9 cellular contexts compared by ENCODE assay signal in genomic region chr1:205458777-205459566, GRCh38. TPM values are rescaled to one million over a fixed set of nuclear protein-coding genes. Genes with fewer than 3 reads are reported as not detected.
DNase-seq lines count a peak whose midpoint lies in the region; ATAC-seq and TF ChIP-seq lines count a peak whose summit lies in the region.
"Had no signal": no experiment of that assay in that cellular context is flagged by ENCODE, and none has a peak within 500 bp of the region (broad histone marks: within the 10 kb centered on the region; RNA-seq: fewer than 3 reads in every experiment).

No MANE protein-coding gene starts in this region.

- H3K9ac ChIP-seq in IMR-90 (ENCODE audit: low read depth, low read length) = no peak overlapping the region

- H3K56ac ChIP-seq in IMR-90 (ENCODE audit: extremely low read depth, insufficient read depth, low read length) = no peak overlapping the region

- ATAC-seq in IMR-90 (ENCODE audit: low read depth) (peak; percentile 80), GM19397 (IDR thresholded peaks at IDR 0.05; ENCODE audit: unreplicated experiment) (no peak)

- no peak overlapping the region for H3K23ac ChIP-seq in IMR-90 (ENCODE audit: low read depth, low read length)

- no peak overlapping the region for H4K91ac ChIP-seq in IMR-90 (ENCODE audit: insufficient read depth, low read depth, low read length)

- peaks cover 30% of the 10 kb centered on the region for H3K27me3 ChIP-seq in CD4-positive, alpha-beta memory T cell (ENCODE audit: insufficient read depth, low read length)
- H3K27me3 ChIP-seq in IMR-90 (ENCODE audit: control insufficient read depth, insufficient read depth, low read length) = peaks cover 59% of the 10 kb centered on the region

- H2AK9ac ChIP-seq in IMR-90 (replicated peaks; ENCODE audit: low read depth, low read length, poor library complexity) = no peak overlapping the region

- no peaks in the 10 kb centered on the region for H3K36me3 ChIP-seq in CD4-positive, alpha-beta memory T cell (ENCODE audit: insufficient read depth, low read length)
- no peaks in the 10 kb centered on the region for H3K36me3 ChIP-seq in IMR-90 (ENCODE audit: control insufficient read depth, insufficient read depth, low read length)
- H3K36me3 ChIP-seq: SJSA1 had no signal

- no peak overlapping the region for H2BK120ac ChIP-seq in IMR-90 (ENCODE audit: low read depth, low read length)

- H2BK5ac ChIP-seq in IMR-90 (ENCODE audit: low read depth, low read length, poor library complexity, severe bottlenecking) = no peak overlapping the region

- H3K4ac ChIP-seq in IMR-90 (ENCODE audit: low read depth, low read length) = no peak overlapping the region

- no peak overlapping the region for H4K8ac ChIP-seq in IMR-90 (ENCODE audit: low read depth in 2 of 2, low read length in 2 of 2)

- H4K20me1 ChIP-seq in IMR-90 (ENCODE audit: insufficient read depth, low read length) = no peaks in the 10 kb centered on the region

- intact Hi-C loops in CD4-positive, alpha-beta memory T cell (cut with micrococcal nuclease) = no loop called here
- intact Hi-C loops in IMR-90 (cut with micrococcal nuclease) = no loop called here
- intact Hi-C loops in activated naive CD4-positive, alpha-beta T cell treated with anti-CD3 and anti-CD28 coated beads for 36 hours (cut with micrococcal nuclease) = loop anchor here (1.0 kb wide), 1 partner anchor 26 kb away; no protein-coding TSS in a partner anchor

- no peak for TF ChIP-seq POLR2A in IMR-90 (IDR thresholded peaks at IDR 0.05; ENCODE audit: low read depth, low read length)

- no peak overlapping the region for H3K18ac ChIP-seq in IMR-90 (ENCODE audit: low read depth, low read length)

- TF ChIP-seq RAD21 in IMR-90 (IDR thresholded peaks at IDR 0.05; ENCODE audit: low read length) = no peak

- H2BK15ac ChIP-seq in IMR-90 (ENCODE audit: low read depth, low read length) = no peak overlapping the region

- H3K9me3 Mint-ChIP-seq in CD4-positive, alpha-beta memory T cell = peaks cover 0 to 2% (median 0%) of the 10 kb centered on the region in 8 donors
- H3K9me3 Mint-ChIP-seq in activated naive CD4-positive, alpha-beta T cell treated with anti-CD3 and anti-CD28 coated beads for 36 hours = no peaks in the 10 kb centered on the region

- no peaks in the 10 kb centered on the region for H3K9me1 ChIP-seq in IMR-90 (ENCODE audit: insufficient read depth, low read length)

- H3K9me3 ChIP-seq in CD4-positive, alpha-beta memory T cell (ENCODE audit: control insufficient read depth in 1 of 2, low read length in 2 of 2) = no peaks in the 10 kb centered on the region
- H3K9me3 ChIP-seq in IMR-90 (ENCODE audit: control insufficient read depth, insufficient read depth, low read length) = 0 out of 2 replicates have a peak, but pooled peaks cover 2% of the 10 kb centered on the region
- H3K9me3 ChIP-seq: SJSA1 had no signal

- no peak overlapping the region for H3K27ac ChIP-seq in CD4-positive, alpha-beta memory T cell (ENCODE audit: low read depth, low read length)
- no peak overlapping the region for H3K27ac ChIP-seq in IMR-90 (ENCODE audit: insufficient read depth, low read length)
- H3K27ac ChIP-seq: SJSA1 had no signal

- no peaks in the 10 kb centered on the region for H3K36me3 Mint-ChIP-seq in CD4-positive, alpha-beta memory T cell
- H3K36me3 Mint-ChIP-seq in activated naive CD4-positive, alpha-beta T cell treated with anti-CD3 and anti-CD28 coated beads for 36 hours (ENCODE audit: low read depth) = no peaks in the 10 kb centered on the region

- no TSS peak for BruUV-seq in IMR-90 (replicated peaks; lab: Mats Ljungman, UMichigan)

- peak in 3 of 5 donors; percentile 25 to 37 (median 34) for DNase-seq in CD4-positive, alpha-beta memory T cell
- peak; percentile 58 for DNase-seq in IMR-90
- peak; percentile 69 for DNase-seq in activated naive CD4-positive, alpha-beta T cell treated with anti-CD3 and anti-CD28 coated beads for 36 hours
- DNase-seq in islet precursor cell = peak; percentile 90
- no peak for DNase-seq in SKM-1 treated with dmso at 0.1 percent for 144 hours (lab: John Stamatoyannopoulos, UW; ENCODE audit: unreplicated experiment)
- no peak for DNase-seq in GM19238 (ENCODE audit: insufficient read length, low spot score)
- no peak for DNase-seq in NCI-H146 treated with DMSO at 0.1 percent for 48 hours (lab: John Stamatoyannopoulos, UW; ENCODE audit: unreplicated experiment)

- H4K5ac ChIP-seq in IMR-90 (ENCODE audit: low read depth, low read length) = no peak overlapping the region

- H3K4me1 Mint-ChIP-seq in CD4-positive, alpha-beta memory T cell = peaks cover 8 to 32% (median 19%) of the 10 kb centered on the region in 4 donors
- peaks cover 10% of the 10 kb centered on the region for H3K4me1 Mint-ChIP-seq in activated naive CD4-positive, alpha-beta T cell treated with anti-CD3 and anti-CD28 coated beads for 36 hours (ENCODE audit: low read depth)

- no peak overlapping the region for H3K4me2 ChIP-seq in IMR-90 (ENCODE audit: low read depth, low read length)

- H3K14ac ChIP-seq in IMR-90 (replicated peaks; ENCODE audit: low read depth, low read length) = no peak overlapping the region

- whole genome bisulfite sequencing in IMR-90 (ENCODE audit: extremely low coverage in 2 of 2, insufficient read length in 1 of 2), 2 experiments = 100% methylated on average over 2 of the region's 6 CpGs; no CpG with 5 or more reads in 1 of the 2 experiments

- no peak for TF ChIP-seq CTCF in IMR-90 (conservative IDR thresholded peaks at IDR 0.05; ENCODE audit: low read depth, low read length)

- no peak overlapping the region for H2AK5ac ChIP-seq in IMR-90 (ENCODE audit: low read depth, low read length)

- no peak overlapping the region for H2AFZ ChIP-seq in IMR-90 (replicated peaks; ENCODE audit: low read length, poor library complexity)

- peaks cover 38 to 45% of the 10 kb centered on the region in 2 donors for H3K27me3 Mint-ChIP-seq in CD4-positive, alpha-beta memory T cell
- H3K27me3 Mint-ChIP-seq in activated naive CD4-positive, alpha-beta T cell treated with anti-CD3 and anti-CD28 coated beads for 36 hours (ENCODE audit: low read depth) = peaks cover 42% of the 10 kb centered on the region

- dilution Hi-C loops in IMR-90 (cut with HindIII; ENCODE audit: low sequenced_read_pairs, unreplicated experiment) = no loop called here

- H3K4me1 ChIP-seq in CD4-positive, alpha-beta memory T cell (ENCODE audit: insufficient read depth, low read length) = peaks cover 22% of the 10 kb centered on the region
- H3K4me1 ChIP-seq in IMR-90 (ENCODE audit: control insufficient read depth, insufficient read depth, low read length) = no peaks in the 10 kb centered on the region
- H3K4me1 ChIP-seq: SJSA1 had no signal

- H3K4me3 Mint-ChIP-seq in CD4-positive, alpha-beta memory T cell = peak overlapping the region in 1 of 8 donors; percentile 36
- no peak overlapping the region for H3K4me3 Mint-ChIP-seq in activated naive CD4-positive, alpha-beta T cell treated with anti-CD3 and anti-CD28 coated beads for 36 hours

- H3K27ac Mint-ChIP-seq in CD4-positive, alpha-beta memory T cell = no peak overlapping the region
- H3K27ac Mint-ChIP-seq in activated naive CD4-positive, alpha-beta T cell treated with anti-CD3 and anti-CD28 coated beads for 36 hours = no peak overlapping the region

- in situ Hi-C loops in IMR-90 (cut with MboI; ENCODE audit: low sequenced_read_pairs) = no loop called here

- no peak overlapping the region for H2BK20ac ChIP-seq in IMR-90 (ENCODE audit: low read depth, low read length)

- no peaks in the 10 kb centered on the region for H3K79me1 ChIP-seq in IMR-90 (ENCODE audit: low read depth in 1 of 2, low read length in 2 of 2)

- CTCF ChIA-PET in CD4-positive, alpha-beta memory T cell (lab: Charles Lee; ENCODE audit: partially characterized antibody) = no interaction called here
- CTCF ChIA-PET in IMR-90 (lab: Yijun Ruan, JAX) = no interaction called here
- CTCF ChIA-PET in activated naive CD4-positive, alpha-beta T cell treated with anti-CD3 and anti-CD28 coated beads for 36 hours (lab: Charles Lee) = interaction anchor here (1.0 to 2.8 kb wide), 3 partner anchors 26 to 124 kb away, joined by 3 to 12 read pairs (median 8); no protein-coding TSS in a partner anchor

- POLR2A ChIA-PET in CD4-positive, alpha-beta memory T cell (lab: Charles Lee; ENCODE audit: partially characterized antibody) = no interaction called here
- POLR2A ChIA-PET in IMR-90 (lab: Charles Lee; ENCODE audit: unreplicated experiment) = no interaction called here

- no peak overlapping the region for H3K4me3 ChIP-seq in CD4-positive, alpha-beta memory T cell (ENCODE audit: low read length in 2 of 2)
- no peak overlapping the region for H3K4me3 ChIP-seq in IMR-90 (ENCODE audit: insufficient read depth, low read depth, low read length)
- H3K4me3 ChIP-seq: SJSA1 had no signal

TF ChIP-seq in IMR-90, 13 proteins besides CTCF, POLR2A, EP300 and RAD21 (continues in another document):
- TF ChIP-seq MAFK (IDR thresholded peaks at IDR 0.05; ENCODE audit: low read depth, low read length) = no peak
- TF ChIP-seq RCOR1 (IDR thresholded peaks at IDR 0.05; ENCODE audit: insufficient replicate concordance, low read length) = peak; percentile 20
- TF ChIP-seq CEBPB (IDR thresholded peaks at IDR 0.05; ENCODE audit: low read depth, low read length) = no peak
- no peak for TF ChIP-seq MAZ (IDR thresholded peaks at IDR 0.05; ENCODE audit: borderline replicate concordance, low read depth, low read length)

RNA-seq across cellular contexts. Expression of gene BLACAT1, which starts 3.1 kb away (rescaled TPM):
- under 1 TPM; 0.42 to 0.44 TPM for total RNA-seq in CD4-positive, alpha-beta memory T cell
- polyA plus RNA-seq in CD4-positive, alpha-beta memory T cell = not detected
- under 0.01 TPM in 1 of 2 replicates, not detected in the other for total RNA-seq in IMR-90 (2012; rRNA removed)
- 0.03 and 0.05 TPM in 2 replicates for polyA plus RNA-seq in IMR-90 (2012; rRNA removed)
- 0.01 and 0.03 TPM in 2 replicates for polyA plus RNA-seq in IMR-90 (2012; cell fraction: cytosol; rRNA removed)
- 0.14 and 0.34 TPM in 2 replicates for polyA plus RNA-seq in IMR-90 (2012; cell fraction: nucleus; rRNA removed; ENCODE audit: low replicate concordance)
- under 1 TPM; 0.14 to 0.30 TPM for total RNA-seq in activated naive CD4-positive, alpha-beta T cell treated with anti-CD3 and anti-CD28 coated beads for 36 hours
- total RNA-seq: SJSA1 had no signal

RNA-seq across cellular contexts. Expression of gene LEMD1, which starts 37.1 kb away (rescaled TPM):
- total RNA-seq in CD4-positive, alpha-beta memory T cell = 1 to 10 TPM in 1 of 2 experiments, not detected in 1; 1.3 TPM
- polyA plus RNA-seq in CD4-positive, alpha-beta memory T cell = not detected
- not detected in 2 replicates for total RNA-seq in IMR-90 (2012; rRNA removed)
- polyA plus RNA-seq in IMR-90 (2012; rRNA removed) = not detected in 2 replicates
- polyA plus RNA-seq in IMR-90 (2012; cell fraction: cytosol; rRNA removed) = not detected in 2 replicates
- polyA plus RNA-seq in IMR-90 (2012; cell fraction: nucleus; rRNA removed; ENCODE audit: low replicate concordance) = not detected in 2 replicates
- total RNA-seq in activated naive CD4-positive, alpha-beta T cell treated with anti-CD3 and anti-CD28 coated beads for 36 hours = under 1 TPM in 1 of 2 experiments, not detected in 1; 0.79 TPM
- total RNA-seq: SJSA1 had no signal

RNA-seq across cellular contexts. Expression of gene CDK18, which starts 45.5 kb away (rescaled TPM):
- 1 to 10 TPM in 1 of 2 experiments, under 1 TPM in 1; 0.78 to 1.3 TPM for total RNA-seq in CD4-positive, alpha-beta memory T cell
- under 1 TPM; 0.25 to 0.76 TPM for polyA plus RNA-seq in CD4-positive, alpha-beta memory T cell
- 0.18 and 0.28 TPM in 2 replicates for total RNA-seq in IMR-90 (2012; rRNA removed)
- polyA plus RNA-seq in IMR-90 (2012; rRNA removed) = 0.34 and 0.48 TPM in 2 replicates
- polyA plus RNA-seq in IMR-90 (2012; cell fraction: cytosol; rRNA removed) = 0.17 and 0.56 TPM in 2 replicates
- polyA plus RNA-seq in IMR-90 (2012; cell fraction: nucleus; rRNA removed; ENCODE audit: low replicate concordance) = 1.7 and 2.8 TPM in 2 replicates
- 1 to 10 TPM; 3.6 to 4.1 TPM for total RNA-seq in activated naive CD4-positive, alpha-beta T cell treated with anti-CD3 and anti-CD28 coated beads for 36 hours

Comparison
In these comparisons a context has a peak if more than half of its experiments do, and no peak if none do; other contexts are left out.
1. DNase-seq: peak in CD4-positive, alpha-beta memory T cell (3 of 5), IMR-90 (single experiment), activated naive CD4-positive, alpha-beta T cell treated with anti-CD3 and anti-CD28 coated beads for 36 hours (single experiment) and islet precursor cell (single experiment); none in SKM-1 treated with dmso at 0.1 percent for 144 hours (single experiment), GM19238 (single experiment) and NCI-H146 treated with DMSO at 0.1 percent for 48 hours (single experiment).